ENCODE assay signal across 19 cellular contexts in genomic region chr10:116620423-116621400, GRCh38. TPM values are rescaled to one million over a fixed set of nuclear protein-coding genes. Genes with fewer than 3 reads are reported as not detected.
"Had no signal": no experiment of that assay in that cellular context is flagged by ENCODE, and none has a peak within 500 bp of the region (broad histone marks: within the 10 kb centered on the region; RNA-seq: fewer than 3 reads in every experiment).

TSS of gene PNLIPRP2 (plus strand) at chr10:116620953.

- ATAC-seq: esophagus mucosa; left cardiac atrium; stimulated activated effector memory CD8-positive, alpha-beta T cell treated with anti-CD3 and anti-CD28 coated beads, Interleukin-12 subunit alpha, Interleukin-12 subunit beta, amount 100 ng/mL, for 72 hours; T-helper 17 cell; WTC11 had no signal

- H3K27ac ChIP-seq: adrenal gland, parathyroid adenoma had no signal

- H3K4me1 ChIP-seq: adrenal gland, parathyroid adenoma had no signal

- H3K9me3 ChIP-seq: adrenal gland had no signal

- DNase-seq: activated CD4-positive, alpha-beta T cell treated with anti-CD3 and anti-CD28 coated beads, Interleukin-2, amount 10 ng/mL, durations not matched to agents 24 days and 14 days; activated naive CD4-positive, alpha-beta T cell treated with anti-CD3 and anti-CD28 coated beads, Interleukin-2, amount 50 U/mL, for 16 hours; activated T-cell treated with anti-CD3 and anti-CD28 coated beads for 4 hours; central memory CD4-positive, alpha-beta T cell; dermis blood vessel endothelial cell; left cardiac atrium; substantia nigra; T-helper 17 cell had no signal

- H3K36me3 ChIP-seq: adrenal gland had no signal

- H3K4me3 ChIP-seq: adrenal gland, smooth muscle cell had no signal

- H3K9ac ChIP-seq: parathyroid adenoma had no signal

RNA-seq across cellular contexts. Expression of gene PNLIPRP2, which starts in this region (rescaled TPM):
- total RNA-seq: activated CD4-positive, alpha-beta T cell treated with anti-CD3 and anti-CD28 coated beads, Interleukin-2, amount 10 ng/mL, durations not matched to agents 24 days and 14 days; activated CD8-positive, alpha-beta memory T cell treated with anti-CD3 and anti-CD28 coated beads for 36 hours; activated T-helper 2 cell treated with anti-CD3 and anti-CD28 coated beads, Interferon-gamma antibody, Interleukin-2, Interleukin-4, amounts not matched to agents 10 μg/mL and 5 μg/mL and 100 μg/mL, durations not matched to agents 14 hours and 24 hours and 36 hours; dermis blood vessel endothelial cell; esophagus mucosa; left cardiac atrium; neural crest cell; renal cortical epithelial cell; smooth muscle cell; T-helper 17 cell; urinary bladder had no signal
